8 cellular contexts compared by ENCODE assay signal in the genomic region with DNA sequence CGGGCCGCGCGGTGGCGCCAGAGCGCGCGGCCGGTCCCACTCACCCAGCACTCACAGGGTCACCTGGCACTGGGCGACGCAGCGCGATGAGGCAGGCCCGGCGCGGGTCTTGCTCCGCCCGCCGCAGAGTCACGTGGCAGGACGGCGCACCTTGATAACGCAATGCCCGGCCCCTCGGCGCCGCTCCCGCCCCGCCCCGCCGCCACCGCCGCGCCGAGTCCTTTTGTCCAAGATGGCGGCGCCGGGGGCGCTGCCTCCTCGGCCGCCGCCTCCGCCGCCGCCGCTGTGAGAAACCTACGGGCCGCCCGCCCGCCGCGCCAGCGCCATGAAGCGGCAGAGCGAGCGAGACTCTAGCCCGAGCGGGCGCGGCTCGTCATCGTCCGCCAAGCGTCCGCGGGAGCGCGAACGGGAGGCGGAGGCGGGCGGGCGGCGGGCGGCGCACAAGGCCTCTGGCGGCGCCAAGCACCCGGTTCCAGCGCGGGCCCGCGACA. TPM values are rescaled to one million over a fixed set of nuclear protein-coding genes. Genes with fewer than 3 reads are reported as not detected.
DNase-seq lines count a peak whose midpoint lies in the region; ATAC-seq and TF ChIP-seq lines count a peak whose summit lies in the region.

A gene with protein sequence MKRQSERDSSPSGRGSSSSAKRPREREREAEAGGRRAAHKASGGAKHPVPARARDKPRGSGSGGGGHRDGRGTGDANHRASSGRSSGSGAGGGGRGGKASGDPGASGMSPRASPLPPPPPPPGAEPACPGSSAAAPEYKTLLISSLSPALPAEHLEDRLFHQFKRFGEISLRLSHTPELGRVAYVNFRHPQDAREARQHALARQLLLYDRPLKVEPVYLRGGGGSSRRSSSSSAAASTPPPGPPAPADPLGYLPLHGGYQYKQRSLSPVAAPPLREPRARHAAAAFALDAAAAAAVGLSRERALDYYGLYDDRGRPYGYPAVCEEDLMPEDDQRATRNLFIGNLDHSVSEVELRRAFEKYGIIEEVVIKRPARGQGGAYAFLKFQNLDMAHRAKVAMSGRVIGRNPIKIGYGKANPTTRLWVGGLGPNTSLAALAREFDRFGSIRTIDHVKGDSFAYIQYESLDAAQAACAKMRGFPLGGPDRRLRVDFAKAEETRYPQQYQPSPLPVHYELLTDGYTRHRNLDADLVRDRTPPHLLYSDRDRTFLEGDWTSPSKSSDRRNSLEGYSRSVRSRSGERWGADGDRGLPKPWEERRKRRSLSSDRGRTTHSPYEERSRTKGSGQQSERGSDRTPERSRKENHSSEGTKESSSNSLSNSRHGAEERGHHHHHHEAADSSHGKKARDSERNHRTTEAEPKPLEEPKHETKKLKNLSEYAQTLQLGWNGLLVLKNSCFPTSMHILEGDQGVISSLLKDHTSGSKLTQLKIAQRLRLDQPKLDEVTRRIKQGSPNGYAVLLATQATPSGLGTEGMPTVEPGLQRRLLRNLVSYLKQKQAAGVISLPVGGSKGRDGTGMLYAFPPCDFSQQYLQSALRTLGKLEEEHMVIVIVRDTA (plus strand): TSS at position 211 of the 491 bp plus-strand sequence. CDS start 115 bp downstream, at position 326.

- no peaks in the 10 kb centered on the region for H3K27me3 Mint-ChIP-seq in activated CD8-positive, alpha-beta memory T cell treated with anti-CD3 and anti-CD28 coated beads, Interleukin-2, amount 10 ng/mL, durations not matched to agents 7 days and 5 days

- peak; percentile 93 for ATAC-seq in activated CD8-positive, alpha-beta memory T cell treated with anti-CD3 and anti-CD28 coated beads, Interleukin-2, amount 10 ng/mL, durations not matched to agents 7 days and 5 days

- no peak within 1 kb of the TSS for H3K4me3 ChIP-seq in endocrine pancreas (ENCODE audit: control insufficient read depth, insufficient read depth, low read length)

- H3K9ac ChIP-seq in endocrine pancreas (ENCODE audit: control insufficient read depth, insufficient read depth, low read length) = peak within 1 kb of the TSS; percentile 86

- peaks cover 82% of the 10 kb centered on the region for H3K4me1 Mint-ChIP-seq in activated CD8-positive, alpha-beta memory T cell treated with anti-CD3 and anti-CD28 coated beads, Interleukin-2, amount 10 ng/mL, durations not matched to agents 7 days and 5 days

- TF ChIP-seq CTCF in GM20000 (IDR thresholded peaks at IDR 0.05; ENCODE audit: extremely low read depth, missing control alignments) = peak; percentile 95

- H3K4me3 Mint-ChIP-seq in activated CD8-positive, alpha-beta memory T cell treated with anti-CD3 and anti-CD28 coated beads, Interleukin-2, amount 10 ng/mL, durations not matched to agents 7 days and 5 days = peak within 1 kb of the TSS; percentile 85

- H3K36me3 ChIP-seq in endocrine pancreas (ENCODE audit: control insufficient read depth, insufficient read depth, low read length) = no peaks in the 10 kb centered on the region

- no peaks in the 10 kb centered on the region for H3K27me3 ChIP-seq in endocrine pancreas (ENCODE audit: control insufficient read depth, insufficient read depth, low read length)

- CTCF ChIA-PET in activated CD8-positive, alpha-beta memory T cell treated with anti-CD3 and anti-CD28 coated beads, Interleukin-2, amount 10 ng/mL, durations not matched to agents 7 days and 5 days (lab: Charles Lee) = interaction anchor here (1.0 to 4.4 kb wide), 6 partner anchors 11 to 290 kb away, joined by 3 to 39 read pairs (median 16); a partner anchor contains a TSS

- peak within 1 kb of the TSS; percentile 88 for H3K27ac Mint-ChIP-seq in activated CD8-positive, alpha-beta memory T cell treated with anti-CD3 and anti-CD28 coated beads, Interleukin-2, amount 10 ng/mL, durations not matched to agents 7 days and 5 days

- no peaks in the 10 kb centered on the region for H3K9me3 ChIP-seq in endocrine pancreas (ENCODE audit: control insufficient read depth, low read length)

- H3K9me3 Mint-ChIP-seq in activated CD8-positive, alpha-beta memory T cell treated with anti-CD3 and anti-CD28 coated beads, Interleukin-2, amount 10 ng/mL, durations not matched to agents 7 days and 5 days (ENCODE audit: low read depth) = no peaks in the 10 kb centered on the region

- H3K36me3 Mint-ChIP-seq in activated CD8-positive, alpha-beta memory T cell treated with anti-CD3 and anti-CD28 coated beads, Interleukin-2, amount 10 ng/mL, durations not matched to agents 7 days and 5 days = peaks cover 45% of the 10 kb centered on the region

- peak; percentile 98 for DNase-seq in COLO829 (ENCODE audit: low spot score)
- peak; percentile 98 for DNase-seq in GM20000 (ENCODE audit: low spot score)
- peak; percentile 94 for DNase-seq in HT1080 (ENCODE audit: low read depth)
- peak; percentile 94 for DNase-seq in NOMO-1 treated with dmso at 0.1 percent for 144 hours (lab: John Stamatoyannopoulos, UW; ENCODE audit: unreplicated experiment)
- peak; percentile 98 for DNase-seq in activated CD8-positive, alpha-beta memory T cell treated with anti-CD3 and anti-CD28 coated beads, Interleukin-2, amount 10 ng/mL, durations not matched to agents 7 days and 5 days
- DNase-seq in mesenteric fat pad (ENCODE audit: low spot score) = peak; percentile 100
- peak; percentile 94 to 96 for DNase-seq in stimulated activated CD8-positive, alpha-beta memory T cell treated with anti-CD3 and anti-CD28 coated beads, Interleukin-15, amount 100 ng/mL, for 4 hours (ENCODE audit: low read depth in 2 of 2)

- H3K4me1 ChIP-seq in endocrine pancreas (ENCODE audit: control insufficient read depth, insufficient read depth, low read length) = no peaks in the 10 kb centered on the region

RNA-seq across cellular contexts. Expression of the gene that starts here (rescaled TPM):
- total RNA-seq in HT1080 (2014; rRNA removed; shearing (Covaris generic)) = 28.7 and 38.3 TPM in 2 replicates
- 26.9 and 31.3 TPM in 2 replicates for polyA plus RNA-seq in HT1080 (2015; cell fraction: cytosol; rRNA removed)
- polyA plus RNA-seq in HT1080 (2015; cell fraction: nucleus; rRNA removed) = 13.8 and 15.1 TPM in 2 replicates
- 10 to 100 TPM; 28.7 to 36.1 TPM for total RNA-seq in activated CD8-positive, alpha-beta memory T cell treated with anti-CD3 and anti-CD28 coated beads, Interleukin-2, amount 10 ng/mL, durations not matched to agents 7 days and 5 days
- total RNA-seq in mesenteric fat pad = 28.0 TPM
